ENCODE assay signal across 8 cellular contexts in genomic region chr17:6640536-6641373, GRCh38. TPM values are rescaled to one million over a fixed set of nuclear protein-coding genes. Genes with fewer than 3 reads are reported as not detected.
A peak's percentile ranks its signal among the peaks of the same experiment; 100 is the strongest.
DNase-seq lines count a peak whose midpoint lies in the region; ATAC-seq, FAIRE-seq and TF ChIP-seq lines count a peak whose summit lies in the region.

Gene KIAA0753, minus strand, starts transcription at chr17:6640711. Its CDS starts 5,608 bp downstream, at chr17:6635103.
Gene TXNDC17, plus strand, starts transcription at chr17:6641060. Its CDS starts 23 bp downstream, at chr17:6641083.

- intact Hi-C loops in adrenal gland (cut with DNase I) (no loop called here), heart right ventricle (cut with DNase I) (loop anchor here in 2 of 10 donors (10.0 kb wide), 1 partner anchor 166 kb away; no protein-coding TSS in a partner anchor), upper lobe of right lung (cut with DNase I) (no loop called here)

- H3K36me3 Mint-ChIP-seq in progenitor cell of endocrine pancreas (ENCODE audit: insufficient read depth) = peaks cover 5% of the 10 kb centered on the region

- H3K4me3 ChIP-seq in adrenal gland (peak within 1 kb of the TSS; percentile 60 to 91 (median 86)), heart right ventricle (peak within 1 kb of the TSS; percentile 75 to 98 (median 86)), upper lobe of right lung (peak within 1 kb of the TSS; percentile 99)

- 0% methylated on average over 5 to 57 of the region's 57 CpGs for WGBS in adrenal gland, 4 donors
- WGBS in heart right ventricle, 2 donors = 0% methylated on average over 57 of the region's 57 CpGs

- H3K27ac ChIP-seq in adrenal gland = peak within 1 kb of the TSS; percentile 71 to 95 (median 78)
- peak within 1 kb of the TSS; percentile 74 to 95 (median 88) for H3K27ac ChIP-seq in heart right ventricle
- peak within 1 kb of the TSS; percentile 92 for H3K27ac ChIP-seq in upper lobe of right lung

- H3K9me3 ChIP-seq in adrenal gland (replicated peaks in 1 of 3) (no peaks in the 10 kb centered on the region), heart right ventricle (no peaks in the 10 kb centered on the region), upper lobe of right lung (no peaks in the 10 kb centered on the region)

- H3K27me3 Mint-ChIP-seq in progenitor cell of endocrine pancreas = no peaks in the 10 kb centered on the region

- TF ChIP-seq POLR2A in GM12891 (IDR thresholded peaks at IDR 0.05; ENCODE audit: low read depth, low read length) (peak; percentile 98), adrenal gland (IDR thresholded peaks at IDR 0.05) (peak; percentile 85 to 91)

- H3K4me1 ChIP-seq in adrenal gland (replicated peaks in 1 of 2) = peaks cover 13 to 23% of the 10 kb centered on the region in 2 donors
- peaks cover 6 to 32% (median 28%) of the 10 kb centered on the region in 9 donors for H3K4me1 ChIP-seq in heart right ventricle
- peaks cover 29% of the 10 kb centered on the region for H3K4me1 ChIP-seq in upper lobe of right lung

- DNase-seq in GM12891 (ENCODE audit: insufficient read length, low spot score) = peak; percentile 76
- DNase-seq in NCI-H1436 treated with DMSO at 0.1 percent for 48 hours (lab: John Stamatoyannopoulos, UW) = peak; percentile 79
- peak; percentile 71 to 95 (median 81) for DNase-seq in T-helper 1 cell
- peak; percentile 90 to 96 (median 92) for DNase-seq in adrenal gland
- peak; percentile 93 to 94 for DNase-seq in heart right ventricle
- peak; percentile 80 for DNase-seq in progenitor cell of endocrine pancreas (ENCODE audit: low spot score, unreplicated experiment)
- DNase-seq in upper lobe of right lung = peak; percentile 97

- peak within 1 kb of the TSS; percentile 95 for H3K4me3 Mint-ChIP-seq in progenitor cell of endocrine pancreas (ENCODE audit: low read depth)

- no peak for TF ChIP-seq CTCF in adrenal gland (IDR thresholded peaks at IDR 0.05)
- TF ChIP-seq CTCF in heart right ventricle (IDR thresholded peaks at IDR 0.05) = no peak
- no peak for TF ChIP-seq CTCF in progenitor cell of endocrine pancreas (IDR thresholded peaks at IDR 0.05; ENCODE audit: unreplicated experiment)
- TF ChIP-seq CTCF in upper lobe of right lung (IDR thresholded peaks at IDR 0.05) = no peak

- H3K4me1 Mint-ChIP-seq in progenitor cell of endocrine pancreas (ENCODE audit: low read depth) = peaks cover 21% of the 10 kb centered on the region

- FAIRE-seq in GM12891 (lab: Jason Lieb, UNC) = peak; percentile 100

- no peaks in the 10 kb centered on the region for H3K9me3 Mint-ChIP-seq in progenitor cell of endocrine pancreas (ENCODE audit: low read depth)

- peaks cover 0 to 21% of the 10 kb centered on the region in 2 donors for H3K36me3 ChIP-seq in adrenal gland (replicated peaks in 1 of 2)
- H3K36me3 ChIP-seq in heart right ventricle = peaks cover 0 to 37% (median 12%) of the 10 kb centered on the region in 9 donors
- H3K36me3 ChIP-seq in upper lobe of right lung = peaks cover 28% of the 10 kb centered on the region

- no peaks in the 10 kb centered on the region for H3K27me3 ChIP-seq in adrenal gland
- H3K27me3 ChIP-seq in heart right ventricle = no peaks in the 10 kb centered on the region
- H3K27me3 ChIP-seq in upper lobe of right lung = no peaks in the 10 kb centered on the region

- peak within 1 kb of the TSS; percentile 99 for H3K27ac Mint-ChIP-seq in progenitor cell of endocrine pancreas

- ATAC-seq in HG02763 (IDR thresholded peaks at IDR 0.05; ENCODE audit: unreplicated experiment) (peak; percentile 94), heart right ventricle (peak; percentile 96 to 99 (median 98)), upper lobe of right lung (peak; percentile 96)

TF ChIP-seq in GM12891, 5 proteins besides CTCF, POLR2A, EP300 and RAD21:
- TF ChIP-seq PAX5 (IDR thresholded peaks at IDR 0.05; ENCODE audit: insufficient read depth, low read length, severe bottlenecking) (no peak), POU2F2 (IDR thresholded peaks at IDR 0.05; ENCODE audit: low read depth, low read length) (peak; percentile 87), TAF1 (IDR thresholded peaks at IDR 0.05; ENCODE audit: low read depth, low read length) (peak; percentile 99), POLR2AphosphoS5 (IDR thresholded peaks at IDR 0.05; ENCODE audit: low read depth, low read length) (peak; percentile 98), SPI1 (IDR thresholded peaks at IDR 0.05; ENCODE audit: low read depth, low read length) (peak; percentile 31; the same call in 1 of the 2 replicates)
TF ChIP-seq in GM12891: peak in this region for 4.

RNA-seq across cellular contexts. Expression of gene KIAA0753, which starts in this region (rescaled TPM):
- 10.3 TPM for polyA plus RNA-seq in GM12891 (2012; ENCODE audit: low read depth, missing spikeins)
- 10 to 100 TPM in 7 of 8 donors, 1 to 10 TPM in 1; 5.1 to 17.0 (median 13.1) TPM for total RNA-seq in adrenal gland
- polyA plus RNA-seq in adrenal gland = 10 to 100 TPM in 2 of 3 donors, 1 to 10 TPM in 1; 8.4 to 13.3 (median 12.8) TPM
- total RNA-seq in heart right ventricle = 1 to 10 TPM; 3.6 to 9.9 (median 6.0) TPM
- polyA plus RNA-seq in heart right ventricle = 1 to 10 TPM; 2.4 to 3.2 TPM
- 55.9 and 58.2 TPM in 2 replicates for total RNA-seq in progenitor cell of endocrine pancreas
- 18.3 TPM for total RNA-seq in upper lobe of right lung

RNA-seq across cellular contexts. Expression of gene TXNDC17, which starts in this region (rescaled TPM):
- 232 TPM for polyA plus RNA-seq in GM12891 (2012; ENCODE audit: low read depth, missing spikeins)
- total RNA-seq in adrenal gland = 100 to 1,000 TPM in 5 of 8 donors, 10 to 100 TPM in 3; 64.6 to 224 (median 126) TPM
- 100 to 1,000 TPM; 114 to 223 (median 122) TPM for polyA plus RNA-seq in adrenal gland
- 10 to 100 TPM; 33.3 to 59.2 (median 43.5) TPM for total RNA-seq in heart right ventricle
- polyA plus RNA-seq in heart right ventricle = 100 to 1,000 TPM in 1 of 2 donors, 10 to 100 TPM in 1; 60.4 to 172 TPM
- 104 and 105 TPM in 2 replicates for total RNA-seq in progenitor cell of endocrine pancreas
- total RNA-seq in upper lobe of right lung = 44.6 TPM

Comparison
In these comparisons a context has a peak if more than half of its experiments do, and no peak if none do; other contexts are left out.
1. Peak in every context shown above with its lines: DNase-seq, ATAC-seq, H3K4me3 ChIP-seq and H3K27ac ChIP-seq.